In genomic region chr7:157003445-157004049, GRCh38 we compare ENCODE assay signal across 18 cellular contexts. TPM values are rescaled to one million over a fixed set of nuclear protein-coding genes. Genes with fewer than 3 reads are reported as not detected.
DNase-seq lines count a peak whose midpoint lies in the region; ATAC-seq and TF ChIP-seq lines count a peak whose summit lies in the region.
"Had no signal": no experiment of that assay in that cellular context is flagged by ENCODE, and none has a peak within 500 bp of the region (broad histone marks: within the 10 kb centered on the region; RNA-seq: fewer than 3 reads in every experiment).

No MANE protein-coding gene starts in this region.

- H3K36me3 ChIP-seq in iPS-15b (ENCODE audit: control insufficient read depth, insufficient read depth, low read length): no peaks in the 10 kb centered on the region
- H3K36me3 ChIP-seq: heart left ventricle, neutrophil, SJSA1 had no signal

- H3K4me1 Mint-ChIP-seq in activated CD8-positive, alpha-beta memory T cell treated with anti-CD3 and anti-CD28 coated beads, Interleukin-2, amount 10 ng/mL, durations not matched to agents 7 days and 5 days: peaks cover 20% of the 10 kb centered on the region
- H3K4me1 Mint-ChIP-seq in IgD-negative memory B cell: peaks cover 14 to 19% (median 16%) of the 10 kb centered on the region in 3 donors
- peaks cover 3% of the 10 kb centered on the region for H3K4me1 Mint-ChIP-seq in glutamatergic neuron (ENCODE audit: low read depth, unreplicated experiment)

- H3K4me3 ChIP-seq in iPS-15b (ENCODE audit: low read depth, low read length): peak overlapping the region; percentile 37
- H3K4me3 ChIP-seq: SJSA1 had no signal

- H3K4me3 Mint-ChIP-seq in activated CD8-positive, alpha-beta memory T cell treated with anti-CD3 and anti-CD28 coated beads, Interleukin-2, amount 10 ng/mL, durations not matched to agents 7 days and 5 days: no peak overlapping the region
- H3K4me3 Mint-ChIP-seq in IgD-negative memory B cell (peak overlapping the region in 1 of 4 donors; percentile 55), glutamatergic neuron (ENCODE audit: unreplicated experiment) (no peak overlapping the region)
- H3K4me3 Mint-ChIP-seq: activated naive CD8-positive, alpha-beta T cell treated with anti-CD3 and anti-CD28 coated beads for 36 hours; HFFc6 had no signal

- H3K4me1 ChIP-seq in iPS-15b (ENCODE audit: control insufficient read depth, insufficient read depth, low read length): peaks cover 5% of the 10 kb centered on the region

- peak; percentile 57 for DNase-seq in activated CD8-positive, alpha-beta memory T cell treated with anti-CD3 and anti-CD28 coated beads for 24 hours
- DNase-seq in activated CD8-positive, alpha-beta memory T cell treated with anti-CD3 and anti-CD28 coated beads, Interleukin-2, amount 10 ng/mL, durations not matched to agents 7 days and 5 days: no peak
- peak; percentile 47 for DNase-seq in sciatic nerve (ENCODE audit: low spot score)
- DNase-seq in glutamatergic neuron: no peak
- DNase-seq in DMS 273 treated with DMSO at 0.1 percent for 48 hours (lab: John Stamatoyannopoulos, UW): no peak
- DNase-seq: activated naive CD8-positive, alpha-beta T cell treated with anti-CD3 and anti-CD28 coated beads for 36 hours; caudate nucleus; heart left ventricle; HFFc6; left ventricle myocardium superior; NCI-H2171 had no signal

- TF ChIP-seq CTCF in glutamatergic neuron (IDR thresholded peaks at IDR 0.05; ENCODE audit: partially characterized antibody, unreplicated experiment): no peak

- no peaks in the 10 kb centered on the region for H3K9me3 ChIP-seq in iPS-15b (ENCODE audit: control insufficient read depth, insufficient read depth, low read length)
- H3K9me3 ChIP-seq: heart left ventricle, neutrophil, SJSA1 had no signal

- H3K36me3 Mint-ChIP-seq in activated CD8-positive, alpha-beta memory T cell treated with anti-CD3 and anti-CD28 coated beads, Interleukin-2, amount 10 ng/mL, durations not matched to agents 7 days and 5 days: peaks cover 3% of the 10 kb centered on the region
- H3K36me3 Mint-ChIP-seq in IgD-negative memory B cell: no peaks in the 10 kb centered on the region
- H3K36me3 Mint-ChIP-seq in glutamatergic neuron (ENCODE audit: unreplicated experiment): no peaks in the 10 kb centered on the region
- H3K36me3 Mint-ChIP-seq: activated naive CD8-positive, alpha-beta T cell treated with anti-CD3 and anti-CD28 coated beads for 36 hours had no signal

- CTCF ChIA-PET in activated CD8-positive, alpha-beta memory T cell treated with anti-CD3 and anti-CD28 coated beads, Interleukin-2, amount 10 ng/mL, durations not matched to agents 7 days and 5 days (lab: Charles Lee): no interaction called here

- H3K9me3 Mint-ChIP-seq in activated CD8-positive, alpha-beta memory T cell treated with anti-CD3 and anti-CD28 coated beads, Interleukin-2, amount 10 ng/mL, durations not matched to agents 7 days and 5 days (ENCODE audit: low read depth): no peaks in the 10 kb centered on the region
- H3K9me3 Mint-ChIP-seq in IgD-negative memory B cell (peaks cover 0 to 4% (median 2%) of the 10 kb centered on the region in 3 donors), glutamatergic neuron (ENCODE audit: unreplicated experiment) (peaks cover 22% of the 10 kb centered on the region)
- H3K9me3 Mint-ChIP-seq: HFFc6 had no signal

- no peak overlapping the region for H3K9ac ChIP-seq in iPS-15b (ENCODE audit: low read depth, low read length)

- intact Hi-C loops in sciatic nerve (cut with DNase I): no loop called here

- no peak for ATAC-seq in activated CD8-positive, alpha-beta memory T cell treated with anti-CD3 and anti-CD28 coated beads, Interleukin-2, amount 10 ng/mL, durations not matched to agents 7 days and 5 days
- no peak for ATAC-seq in sciatic nerve
- no peak for ATAC-seq in GM19351 (IDR thresholded peaks at IDR 0.05; ENCODE audit: unreplicated experiment)

- H3K27ac Mint-ChIP-seq in activated CD8-positive, alpha-beta memory T cell treated with anti-CD3 and anti-CD28 coated beads, Interleukin-2, amount 10 ng/mL, durations not matched to agents 7 days and 5 days: no peak overlapping the region
- H3K27ac Mint-ChIP-seq in IgD-negative memory B cell: peak overlapping the region in 2 of 3 donors; percentile 84 to 86
- no peak overlapping the region for H3K27ac Mint-ChIP-seq in glutamatergic neuron (ENCODE audit: unreplicated experiment)
- H3K27ac Mint-ChIP-seq: activated naive CD8-positive, alpha-beta T cell treated with anti-CD3 and anti-CD28 coated beads for 36 hours; HFFc6 had no signal

- H3K27me3 Mint-ChIP-seq in activated CD8-positive, alpha-beta memory T cell treated with anti-CD3 and anti-CD28 coated beads, Interleukin-2, amount 10 ng/mL, durations not matched to agents 7 days and 5 days: peaks cover 82% of the 10 kb centered on the region
- H3K27me3 Mint-ChIP-seq in IgD-negative memory B cell: peaks cover 52% of the 10 kb centered on the region
- H3K27me3 Mint-ChIP-seq in glutamatergic neuron (ENCODE audit: unreplicated experiment): peaks cover 44% of the 10 kb centered on the region

- H3K27me3 ChIP-seq in iPS-15b (ENCODE audit: control insufficient read depth, insufficient read depth, low read length): peaks cover 92% of the 10 kb centered on the region

RNA-seq across cellular contexts. Expression of gene MNX1, which starts 6.9 kb away (rescaled TPM):
- total RNA-seq in activated CD8-positive, alpha-beta memory T cell treated with anti-CD3 and anti-CD28 coated beads, Interleukin-2, amount 10 ng/mL, durations not matched to agents 7 days and 5 days: not detected
- polyA plus RNA-seq in IgD-negative memory B cell: not detected
- total RNA-seq in sciatic nerve (not detected), glutamatergic neuron (ENCODE audit: unreplicated experiment) (0.59 TPM)
- total RNA-seq: activated naive CD8-positive, alpha-beta T cell treated with anti-CD3 and anti-CD28 coated beads for 36 hours; heart left ventricle; HFFc6; left ventricle myocardium superior; M059J; SJSA1 had no signal
- polyA plus RNA-seq: AG04450, heart left ventricle had no signal

RNA-seq across cellular contexts. Expression of gene NOM1, which starts 54.0 kb away (rescaled TPM):
- total RNA-seq in activated CD8-positive, alpha-beta memory T cell treated with anti-CD3 and anti-CD28 coated beads, Interleukin-2, amount 10 ng/mL, durations not matched to agents 7 days and 5 days: 10 to 100 TPM; 31.9 to 35.0 TPM
- 9.4 TPM for polyA plus RNA-seq in IgD-negative memory B cell
- 19.3 TPM for total RNA-seq in sciatic nerve
- 18.0 TPM for total RNA-seq in glutamatergic neuron (ENCODE audit: unreplicated experiment)

Comparison
In these comparisons a context has a peak if more than half of its experiments do, and no peak if none do; other contexts are left out.
1. DNase-seq: peak in activated CD8-positive, alpha-beta memory T cell treated with anti-CD3 and anti-CD28 coated beads for 24 hours (single experiment) and sciatic nerve (single experiment); none in activated CD8-positive, alpha-beta memory T cell treated with anti-CD3 and anti-CD28 coated beads, Interleukin-2, amount 10 ng/mL, durations not matched to agents 7 days and 5 days (single experiment), glutamatergic neuron (single experiment) and DMS 273 treated with DMSO at 0.1 percent for 48 hours (single experiment).
2. H3K27ac Mint-ChIP-seq: peak in IgD-negative memory B cell (2 of 3); none in activated CD8-positive, alpha-beta memory T cell treated with anti-CD3 and anti-CD28 coated beads, Interleukin-2, amount 10 ng/mL, durations not matched to agents 7 days and 5 days (single experiment) and glutamatergic neuron (single experiment).